ENCODE assay signal across 1 cellular context in the genomic region with DNA sequence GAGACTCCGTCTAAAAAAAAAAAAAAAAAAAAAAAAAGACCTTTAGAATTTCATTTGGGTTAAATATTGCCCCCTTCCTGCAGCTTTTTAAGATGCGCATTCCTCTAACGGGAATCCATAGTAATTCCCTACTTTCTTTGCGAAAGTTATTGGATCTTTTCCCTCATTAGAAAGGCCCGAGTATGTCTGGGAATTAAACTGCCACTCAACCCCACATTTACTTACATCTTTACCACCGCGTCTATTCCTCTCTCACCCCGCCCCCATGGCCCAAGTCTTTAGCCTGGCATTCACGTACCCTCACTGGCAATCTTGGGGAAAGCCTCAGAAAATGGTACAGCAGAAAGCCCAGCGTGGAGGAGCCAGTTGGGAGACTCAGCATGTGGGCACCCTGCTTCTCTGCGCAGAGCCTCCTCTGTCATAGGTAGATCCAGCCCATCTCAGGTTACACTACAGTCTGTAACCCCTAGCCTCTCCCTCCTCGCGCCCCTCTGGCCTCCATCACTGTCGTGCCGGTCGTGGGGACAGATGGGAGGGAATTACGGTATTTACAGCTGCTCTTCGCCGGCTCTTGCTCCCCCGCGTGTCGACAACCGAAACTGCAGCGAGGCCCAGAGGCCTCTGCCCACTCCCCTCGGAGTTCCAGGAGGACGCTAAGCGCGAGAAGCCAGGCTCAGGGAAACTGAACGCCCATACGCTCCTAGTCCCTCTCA.
TF ChIP-seq lines count a peak whose summit lies in the region.

No MANE protein-coding gene starts in this region.

TF ChIP-seq in HepG2, 621 proteins besides CTCF, POLR2A, EP300 and RAD21 (continued from another document):
- TF ChIP-seq ZNF142 (CRISPR knock-in tag; IDR thresholded peaks at IDR 0.05) (no peak), THAP11 (CRISPR knock-in tag; IDR thresholded peaks at IDR 0.05) (0 out of 2 replicates have a peak, but pooled peaks have one; percentile 12), ZNF230 (CRISPR knock-in tag; IDR thresholded peaks at IDR 0.05) (no peak), ZFX (CRISPR knock-in tag; IDR thresholded peaks at IDR 0.05; ENCODE audit: low read depth) (peak; percentile 33; the same call in 1 of the 2 replicates), NFKB2 (CRISPR knock-in tag; IDR thresholded peaks at IDR 0.05; ENCODE audit: borderline replicate concordance) (no peak), ZMYM4 (CRISPR knock-in tag; IDR thresholded peaks at IDR 0.05) (peak; percentile 27; the same call in 1 of the 2 replicates), FOSL1 (CRISPR knock-in tag; IDR thresholded peaks at IDR 0.05; ENCODE audit: borderline replicate concordance) (no peak), SP5 (CRISPR knock-in tag; IDR thresholded peaks at IDR 0.05; ENCODE audit: borderline replicate concordance, low read depth) (no peak), ZFP91 (CRISPR knock-in tag; IDR thresholded peaks at IDR 0.05; ENCODE audit: borderline replicate concordance) (peak; percentile 34; the same call in 1 of the 2 replicates), ZNF138 (CRISPR knock-in tag; IDR thresholded peaks at IDR 0.05; ENCODE audit: low read depth) (no peak), KDM1A (CRISPR knock-in tag; IDR thresholded peaks at IDR 0.05) (no peak), ZBTB33 (CRISPR knock-in tag; IDR thresholded peaks at IDR 0.05) (peak; percentile 78), ZNF337 (CRISPR knock-in tag; IDR thresholded peaks at IDR 0.05; ENCODE audit: borderline replicate concordance, low read depth) (no peak), ZSCAN22 (CRISPR knock-in tag; IDR thresholded peaks at IDR 0.05) (no peak), U2AF2 (IDR thresholded peaks at IDR 0.05; ENCODE audit: low read depth, low read length) (no peak), ZFP62 (CRISPR knock-in tag; IDR thresholded peaks at IDR 0.05) (no peak), ZNF564 (CRISPR knock-in tag; IDR thresholded peaks at IDR 0.05) (0 out of 2 replicates have a peak, but pooled peaks have one; percentile 37), FOXA1 (IDR thresholded peaks at IDR 0.05) (no peak), FOXA1 (CRISPR knock-in tag; IDR thresholded peaks at IDR 0.05) (0 out of 2 replicates have a peak, but pooled peaks have one; percentile 26), TEAD3 (CRISPR knock-in tag; optimal IDR thresholded peaks at IDR 0.05; ENCODE audit: borderline replicate concordance) (peak; percentile 38), ZNF143 (CRISPR knock-in tag; IDR thresholded peaks at IDR 0.05) (0 out of 2 replicates have a peak, but pooled peaks have one; percentile 18), ELF1 (CRISPR knock-in tag; IDR thresholded peaks at IDR 0.05) (no peak), ADNP (CRISPR knock-in tag; IDR thresholded peaks at IDR 0.05) (no peak), ZFP36L2 (CRISPR knock-in tag; IDR thresholded peaks at IDR 0.05) (no peak), ZNF274 (CRISPR knock-in tag; IDR thresholded peaks at IDR 0.05) (no peak), DNMT3B (CRISPR knock-in tag; conservative IDR thresholded peaks at IDR 0.05) (no peak), RELA (CRISPR knock-in tag; IDR thresholded peaks at IDR 0.05) (no peak), ZNF292 (CRISPR knock-in tag; IDR thresholded peaks at IDR 0.05; ENCODE audit: borderline replicate concordance, low read depth) (no peak), GTF2F1 (IDR thresholded peaks at IDR 0.05; ENCODE audit: low read length) (no peak), ZNF264 (CRISPR knock-in tag; IDR thresholded peaks at IDR 0.05) (no peak), ZNF792 (CRISPR knock-in tag; IDR thresholded peaks at IDR 0.05) (no peak), ASH2L (IDR thresholded peaks at IDR 0.05; ENCODE audit: insufficient read length, low read depth, low read length) (no peak), GATA4 (IDR thresholded peaks at IDR 0.05; ENCODE audit: borderline replicate concordance, low read depth) (no peak), STAG1 (CRISPR knock-in tag; IDR thresholded peaks at IDR 0.05) (peak; percentile 72)
- TF ChIP-seq, protein P1, sequence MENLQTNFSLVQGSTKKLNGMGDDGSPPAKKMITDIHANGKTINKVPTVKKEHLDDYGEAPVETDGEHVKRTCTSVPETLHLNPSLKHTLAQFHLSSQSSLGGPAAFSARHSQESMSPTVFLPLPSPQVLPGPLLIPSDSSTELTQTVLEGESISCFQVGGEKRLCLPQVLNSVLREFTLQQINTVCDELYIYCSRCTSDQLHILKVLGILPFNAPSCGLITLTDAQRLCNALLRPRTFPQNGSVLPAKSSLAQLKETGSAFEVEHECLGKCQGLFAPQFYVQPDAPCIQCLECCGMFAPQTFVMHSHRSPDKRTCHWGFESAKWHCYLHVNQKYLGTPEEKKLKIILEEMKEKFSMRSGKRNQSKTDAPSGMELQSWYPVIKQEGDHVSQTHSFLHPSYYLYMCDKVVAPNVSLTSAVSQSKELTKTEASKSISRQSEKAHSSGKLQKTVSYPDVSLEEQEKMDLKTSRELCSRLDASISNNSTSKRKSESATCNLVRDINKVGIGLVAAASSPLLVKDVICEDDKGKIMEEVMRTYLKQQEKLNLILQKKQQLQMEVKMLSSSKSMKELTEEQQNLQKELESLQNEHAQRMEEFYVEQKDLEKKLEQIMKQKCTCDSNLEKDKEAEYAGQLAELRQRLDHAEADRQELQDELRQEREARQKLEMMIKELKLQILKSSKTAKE (CRISPR knock-in tag; IDR thresholded peaks at IDR 0.05; ENCODE audit: borderline replicate concordance), result no peak
- TF ChIP-seq, protein P2, sequence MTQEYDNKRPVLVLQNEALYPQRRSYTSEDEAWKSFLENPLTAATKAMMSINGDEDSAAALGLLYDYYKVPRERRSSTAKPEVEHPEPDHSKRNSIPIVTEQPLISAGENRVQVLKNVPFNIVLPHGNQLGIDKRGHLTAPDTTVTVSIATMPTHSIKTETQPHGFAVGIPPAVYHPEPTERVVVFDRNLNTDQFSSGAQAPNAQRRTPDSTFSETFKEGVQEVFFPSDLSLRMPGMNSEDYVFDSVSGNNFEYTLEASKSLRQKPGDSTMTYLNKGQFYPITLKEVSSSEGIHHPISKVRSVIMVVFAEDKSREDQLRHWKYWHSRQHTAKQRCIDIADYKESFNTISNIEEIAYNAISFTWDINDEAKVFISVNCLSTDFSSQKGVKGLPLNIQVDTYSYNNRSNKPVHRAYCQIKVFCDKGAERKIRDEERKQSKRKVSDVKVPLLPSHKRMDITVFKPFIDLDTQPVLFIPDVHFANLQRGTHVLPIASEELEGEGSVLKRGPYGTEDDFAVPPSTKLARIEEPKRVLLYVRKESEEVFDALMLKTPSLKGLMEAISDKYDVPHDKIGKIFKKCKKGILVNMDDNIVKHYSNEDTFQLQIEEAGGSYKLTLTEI (CRISPR knock-in tag; conservative IDR thresholded peaks at IDR 0.05), result no peak
- TF ChIP-seq, protein P3, sequence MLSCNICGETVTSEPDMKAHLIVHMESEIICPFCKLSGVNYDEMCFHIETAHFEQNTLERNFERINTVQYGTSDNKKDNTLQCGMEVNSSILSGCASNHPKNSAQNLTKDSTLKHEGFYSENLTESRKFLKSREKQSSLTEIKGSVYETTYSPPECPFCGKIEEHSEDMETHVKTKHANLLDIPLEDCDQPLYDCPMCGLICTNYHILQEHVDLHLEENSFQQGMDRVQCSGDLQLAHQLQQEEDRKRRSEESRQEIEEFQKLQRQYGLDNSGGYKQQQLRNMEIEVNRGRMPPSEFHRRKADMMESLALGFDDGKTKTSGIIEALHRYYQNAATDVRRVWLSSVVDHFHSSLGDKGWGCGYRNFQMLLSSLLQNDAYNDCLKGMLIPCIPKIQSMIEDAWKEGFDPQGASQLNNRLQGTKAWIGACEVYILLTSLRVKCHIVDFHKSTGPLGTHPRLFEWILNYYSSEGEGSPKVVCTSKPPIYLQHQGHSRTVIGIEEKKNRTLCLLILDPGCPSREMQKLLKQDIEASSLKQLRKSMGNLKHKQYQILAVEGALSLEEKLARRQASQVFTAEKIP (CRISPR knock-in tag; IDR thresholded peaks at IDR 0.05; ENCODE audit: borderline replicate concordance), result no peak
- TF ChIP-seq, protein P4, sequence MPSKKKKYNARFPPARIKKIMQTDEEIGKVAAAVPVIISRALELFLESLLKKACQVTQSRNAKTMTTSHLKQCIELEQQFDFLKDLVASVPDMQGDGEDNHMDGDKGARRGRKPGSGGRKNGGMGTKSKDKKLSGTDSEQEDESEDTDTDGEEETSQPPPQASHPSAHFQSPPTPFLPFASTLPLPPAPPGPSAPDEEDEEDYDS (CRISPR knock-in tag; IDR thresholded peaks at IDR 0.05), result no peak
TF ChIP-seq in HepG2: peak in this region for 24.
